In the genomic region with DNA sequence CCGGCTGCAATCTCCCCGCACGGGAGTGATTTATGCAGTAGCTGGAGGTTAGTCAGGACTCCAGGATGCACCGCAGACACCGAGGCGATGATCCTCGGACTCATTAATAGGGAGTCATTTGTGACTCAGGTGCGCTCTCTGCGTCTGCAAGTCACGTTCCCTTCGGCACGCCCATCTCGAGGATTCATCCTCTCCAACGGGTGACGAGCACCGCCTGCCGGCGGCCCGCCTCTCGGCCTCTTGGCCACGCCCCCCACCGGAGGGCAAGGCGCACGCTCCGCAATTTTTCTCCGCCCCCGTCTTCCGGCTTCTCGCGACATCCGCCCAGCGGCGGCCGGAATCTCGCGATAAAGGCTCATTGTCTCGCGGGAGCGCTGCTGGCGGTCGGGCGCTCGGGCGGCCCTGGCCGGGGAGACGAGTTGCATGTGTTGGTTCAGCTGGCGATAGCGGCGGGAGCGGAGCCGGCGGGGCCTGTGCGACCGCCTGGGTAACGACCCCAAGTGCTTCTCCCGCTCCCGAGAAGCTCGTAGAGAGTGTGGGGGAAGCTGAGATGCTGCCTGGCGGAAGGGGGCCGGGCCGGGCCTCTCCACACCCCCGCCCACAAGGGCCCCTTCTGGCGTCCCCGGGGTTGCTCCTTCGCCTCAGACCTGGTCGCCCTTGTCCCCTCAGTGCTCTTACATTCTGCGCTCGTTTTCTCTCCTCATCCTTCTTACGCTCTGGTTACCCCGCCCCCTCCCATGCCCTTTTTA, we compare ENCODE assay signal across 8 cellular contexts. TPM values are rescaled to one million over a fixed set of nuclear protein-coding genes. Genes with fewer than 3 reads are reported as not detected.
DNase-seq lines count a peak whose midpoint lies in the region; ATAC-seq and TF ChIP-seq lines count a peak whose summit lies in the region.

A gene with protein sequence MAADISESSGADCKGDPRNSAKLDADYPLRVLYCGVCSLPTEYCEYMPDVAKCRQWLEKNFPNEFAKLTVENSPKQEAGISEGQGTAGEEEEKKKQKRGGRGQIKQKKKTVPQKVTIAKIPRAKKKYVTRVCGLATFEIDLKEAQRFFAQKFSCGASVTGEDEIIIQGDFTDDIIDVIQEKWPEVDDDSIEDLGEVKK (plus strand): TSS at position 361 of the 749 bp plus-strand sequence. CDS start 878 bp downstream, outside the sequence.

- ATAC-seq in HG02870 (IDR thresholded peaks at IDR 0.05; ENCODE audit: unreplicated experiment) (peak; percentile 94), heart right ventricle (peak; percentile 98 to 99 (median 99)), upper lobe of left lung (ENCODE audit: low FRiP score in 2 of 2) (peak; percentile 99 to 100)

- peak within 1 kb of the TSS; percentile 36 to 100 (median 92) for H3K4me3 ChIP-seq in heart right ventricle
- peak within 1 kb of the TSS; percentile 87 to 92 (median 90) for H3K4me3 ChIP-seq in upper lobe of left lung

- 0 to 1% methylated on average over 67 to 70 of the region's 70 CpGs for WGBS in heart right ventricle, 2 donors
- WGBS in upper lobe of left lung, 2 donors = 1% methylated on average over 18 to 61 of the region's 70 CpGs

- H3K27me3 ChIP-seq in heart right ventricle = no peaks in the 10 kb centered on the region
- no peaks in the 10 kb centered on the region for H3K27me3 ChIP-seq in upper lobe of left lung

- H3K27ac ChIP-seq in heart right ventricle = peak within 1 kb of the TSS; percentile 62 to 94 (median 90)
- peak within 1 kb of the TSS; percentile 88 to 94 (median 90) for H3K27ac ChIP-seq in upper lobe of left lung

- peak; percentile 30 to 89 (median 50) for TF ChIP-seq POLR2A in upper lobe of left lung (IDR thresholded peaks at IDR 0.05)

- peak; percentile 94 for TF ChIP-seq CTCF in GM13976 (IDR thresholded peaks at IDR 0.05; ENCODE audit: borderline replicate concordance, control extremely low read depth, extremely low read depth, insufficient read depth, missing control alignments)
- peak; percentile 21 to 95 (median 81) for TF ChIP-seq CTCF in heart right ventricle (IDR thresholded peaks at IDR 0.05)
- TF ChIP-seq CTCF in upper lobe of left lung (IDR thresholded peaks at IDR 0.05) = peak; percentile 41 to 99 (median 89)

- in situ Hi-C loops in GM13976 (cut with MboI; ENCODE audit: low sequenced_read_pairs, unreplicated experiment) = no loop called here

- peak; percentile 98 for DNase-seq in GM13976 (ENCODE audit: low spot score)
- peak; percentile 99 for DNase-seq in NCI-H146 (lab: John Stamatoyannopoulos, UW)
- DNase-seq in T-helper 1 cell = peak; percentile 98 to 99 (median 99)
- peak; percentile 95 for DNase-seq in amniotic epithelial cell (ENCODE audit: low read depth)
- DNase-seq in heart right ventricle = peak; percentile 97 to 99
- peak; percentile 94 to 99 (median 96) for DNase-seq in posterior cingulate gyrus
- DNase-seq in upper lobe of left lung = peak; percentile 98 to 99

- intact Hi-C loops in heart right ventricle (cut with DNase I) = loop anchor here in 9 of 10 donors (1.0 to 10.0 kb wide), 6 partner anchors 114 to 228 kb away; a partner anchor contains a TSS
- intact Hi-C loops in posterior cingulate gyrus (cut with DNase I) = loop anchor here (1.0 to 10.0 kb wide), 3 partner anchors 115 to 348 kb away; a partner anchor contains a TSS

- H3K36me3 ChIP-seq in heart right ventricle (peaks cover 0 to 40% (median 12%) of the 10 kb centered on the region in 9 donors), upper lobe of left lung (peaks cover 0 to 37% (median 13%) of the 10 kb centered on the region in 4 donors)

- H3K9me3 ChIP-seq in heart right ventricle = no peaks in the 10 kb centered on the region
- no peaks in the 10 kb centered on the region for H3K9me3 ChIP-seq in upper lobe of left lung

- peak in 1 of 4 donors; percentile 59 for TF ChIP-seq EP300 in upper lobe of left lung (IDR thresholded peaks at IDR 0.05)

- H3K4me1 ChIP-seq in heart right ventricle (peaks cover 0 to 24% (median 16%) of the 10 kb centered on the region in 9 donors), upper lobe of left lung (peaks cover 16 to 28% (median 23%) of the 10 kb centered on the region in 4 donors)

RNA-seq across cellular contexts. Expression of the gene that starts here (rescaled TPM):
- 10 to 100 TPM; 23.1 to 31.0 (median 25.9) TPM for total RNA-seq in heart right ventricle
- 10 to 100 TPM; 16.5 to 19.2 TPM for polyA plus RNA-seq in heart right ventricle
- 10 to 100 TPM in 5 of 6 donors, 1 to 10 TPM in 1; 8.8 to 30.3 (median 23.6) TPM for total RNA-seq in upper lobe of left lung

Comparison
In these comparisons a context has a peak if more than half of its experiments do, and no peak if none do; other contexts are left out.
1. Peak in every context shown above with its lines: DNase-seq, ATAC-seq, H3K4me3 ChIP-seq and H3K27ac ChIP-seq.